In genomic region chr4:150402968-150403367, GRCh38 we compare ENCODE assay signal across 9 cellular contexts.
DNase-seq lines count a peak whose midpoint lies in the region; ATAC-seq and TF ChIP-seq lines count a peak whose summit lies in the region.
"Had no signal": no experiment of that assay in that cellular context is flagged by ENCODE, and none has a peak within 500 bp of the region (broad histone marks: within the 10 kb centered on the region; RNA-seq: fewer than 3 reads in every experiment).

No MANE protein-coding gene starts in this region.

- dilution Hi-C loops in mammary epithelial cell (cut with HindIII; ENCODE audit: low sequenced_read_pairs): no loop called here

- H3K36me3 ChIP-seq in BE2C: peaks cover 29% of the 10 kb centered on the region
- H3K36me3 ChIP-seq in KMS-11 (ENCODE audit: insufficient read depth): no peaks in the 10 kb centered on the region
- H3K36me3 ChIP-seq in SJCRH30: no peaks in the 10 kb centered on the region
- H3K36me3 ChIP-seq in mammary epithelial cell (ENCODE audit: insufficient read depth, low read length): no peaks in the 10 kb centered on the region

- H3K4me1 ChIP-seq in BE2C (peaks cover 2% of the 10 kb centered on the region; the same call in 1 of the 2 replicates), KMS-11 (ENCODE audit: low read depth, poor library complexity, severe bottlenecking) (peaks cover 22% of the 10 kb centered on the region), SJCRH30 (no peaks in the 10 kb centered on the region), mammary epithelial cell (ENCODE audit: insufficient read depth, low read length) (no peaks in the 10 kb centered on the region)

- H3K27ac ChIP-seq in KMS-11: peak overlapping the region; percentile 4; the same call in 1 of the 2 replicates
- no peak overlapping the region for H3K27ac ChIP-seq in SJCRH30
- H3K27ac ChIP-seq in mammary epithelial cell (ENCODE audit: insufficient read depth, low read depth, low read length): no peak overlapping the region
- H3K27ac ChIP-seq: SK-N-MC had no signal

- no peaks in the 10 kb centered on the region for H3K79me2 ChIP-seq in KMS-11 (ENCODE audit: insufficient read depth, low read depth)
- no peaks in the 10 kb centered on the region for H3K79me2 ChIP-seq in mammary epithelial cell (ENCODE audit: insufficient read depth, low read length)

- BruUV-seq in mammary epithelial cell (replicated peaks; lab: Mats Ljungman, UMichigan): no TSS peak

- ATAC-seq in GM19328 (IDR thresholded peaks at IDR 0.05; ENCODE audit: unreplicated experiment) (peak; percentile 57), memory B cell (ENCODE audit: low read depth) (peak; percentile 47), HG03439 (IDR thresholded peaks at IDR 0.05; ENCODE audit: unreplicated experiment) (no peak)

- in situ Hi-C loops in mammary epithelial cell (cut with MboI; ENCODE audit: low sequenced_read_pairs in 2 of 2): no loop called here

- H3K27me3 Mint-ChIP-seq in memory B cell (no peaks in the 10 kb centered on the region), nephron progenitor cell (ENCODE audit: low read depth, poor library complexity) (no peaks in the 10 kb centered on the region)

- H3K4me3 ChIP-seq in BE2C (ENCODE audit: low read depth, low read length): no peak overlapping the region
- H3K4me3 ChIP-seq in KMS-11 (IDR thresholded peaks at IDR 0.05; ENCODE audit: insufficient read depth, low read depth, low read length): no peak overlapping the region
- no peak overlapping the region for H3K4me3 ChIP-seq in SJCRH30
- H3K4me3 ChIP-seq in mammary epithelial cell (replicated peaks in 1 of 3; ENCODE audit: insufficient read depth in 1 of 3, low read depth in 2 of 3, low read length in 3 of 3): no peak overlapping the region
- H3K4me3 ChIP-seq: SK-N-MC had no signal

- CTCF ChIA-PET in mammary epithelial cell (lab: Charles Lee; ENCODE audit: low non-redundant PET): no interaction called here

- H3K36me3 Mint-ChIP-seq in memory B cell: peaks cover 32% of the 10 kb centered on the region
- H3K36me3 Mint-ChIP-seq in nephron progenitor cell (ENCODE audit: low read depth): no peaks in the 10 kb centered on the region

- intact Hi-C loops in mammary epithelial cell (cut with micrococcal nuclease): no loop called here

- no peak overlapping the region for H3K27ac Mint-ChIP-seq in memory B cell
- no peak overlapping the region for H3K27ac Mint-ChIP-seq in nephron progenitor cell

- H3K4me3 Mint-ChIP-seq in memory B cell: no peak overlapping the region
- no peak overlapping the region for H3K4me3 Mint-ChIP-seq in nephron progenitor cell

- DNase-seq in BE2C: peak; percentile 96
- DNase-seq in SJCRH30: peak; percentile 46 to 54
- DNase-seq in memory B cell (ENCODE audit: low spot score in 2 of 2): no peak
- no peak for DNase-seq in nephron progenitor cell
- DNase-seq in mammary epithelial cell: no peak

- H3K4me1 Mint-ChIP-seq in memory B cell: peaks cover 2% of the 10 kb centered on the region
- H3K4me1 Mint-ChIP-seq in nephron progenitor cell: no peaks in the 10 kb centered on the region

- H3K9me3 Mint-ChIP-seq in memory B cell: no peaks in the 10 kb centered on the region
- no peaks in the 10 kb centered on the region for H3K9me3 Mint-ChIP-seq in nephron progenitor cell

- no peaks in the 10 kb centered on the region for H3K9me3 ChIP-seq in BE2C
- H3K9me3 ChIP-seq in SJCRH30 (replicated peaks): no peaks in the 10 kb centered on the region
- H3K9me3 ChIP-seq in mammary epithelial cell (replicated peaks; ENCODE audit: insufficient read depth, low read length): no peaks in the 10 kb centered on the region

- no peak for TF ChIP-seq CTCF in BE2C (IDR thresholded peaks at IDR 0.05; ENCODE audit: low read depth, low read length)
- no peak for TF ChIP-seq CTCF in KMS-11 (conservative IDR thresholded peaks at IDR 0.05; ENCODE audit: low read depth, low read length)
- no peak for TF ChIP-seq CTCF in nephron progenitor cell (IDR thresholded peaks at IDR 0.05)
- TF ChIP-seq CTCF in mammary epithelial cell (conservative IDR thresholded peaks at IDR 0.05 in 1 of 2, IDR thresholded peaks at IDR 0.05 in 1 of 2; ENCODE audit: extremely low read depth in 1 of 2, insufficient read depth in 1 of 2, low read depth in 1 of 2, low read length in 2 of 2): no peak

- no peaks in the 10 kb centered on the region for H3K27me3 ChIP-seq in BE2C
- no peaks in the 10 kb centered on the region for H3K27me3 ChIP-seq in KMS-11 (ENCODE audit: insufficient read depth, low read depth)
- no peaks in the 10 kb centered on the region for H3K27me3 ChIP-seq in SJCRH30
- no peaks in the 10 kb centered on the region for H3K27me3 ChIP-seq in mammary epithelial cell (ENCODE audit: insufficient read depth, low read length)

- H2AFZ ChIP-seq in KMS-11 (ENCODE audit: low read depth) (0 out of 2 replicates have a peak overlapping the region, but pooled peaks have one; percentile 15), mammary epithelial cell (ENCODE audit: low read depth, low read length) (no peak overlapping the region)

- H3K9ac ChIP-seq in KMS-11 (no peak overlapping the region), mammary epithelial cell (ENCODE audit: insufficient read depth, low read length) (no peak overlapping the region)

- 85% methylated on average over 5 of the region's 5 CpGs for WGBS in mammary epithelial cell (ENCODE audit: low coverage, missing lambda C conversion rate)

- H3K4me2 ChIP-seq in KMS-11 (peak overlapping the region; percentile 40), mammary epithelial cell (ENCODE audit: insufficient read depth, low read depth, low read length) (no peak overlapping the region)

- no peaks in the 10 kb centered on the region for H4K20me1 ChIP-seq in KMS-11 (ENCODE audit: insufficient read depth)
- no peaks in the 10 kb centered on the region for H4K20me1 ChIP-seq in mammary epithelial cell (ENCODE audit: insufficient read depth, low read length)

Comparison
In these comparisons a context has a peak if more than half of its experiments do, and no peak if none do; other contexts are left out.
1. DNase-seq: peak in BE2C (single experiment) and SJCRH30 (2 of 2); none in memory B cell (0 of 2), nephron progenitor cell (single experiment) and mammary epithelial cell (single experiment).